Comparison of ENCODE assay signal across 11 cellular contexts in genomic region chr2:60710707-60711106, GRCh38. TPM values are rescaled to one million over a fixed set of nuclear protein-coding genes. Genes with fewer than 3 reads are reported as not detected.
DNase-seq lines count a peak whose midpoint lies in the region; ATAC-seq and TF ChIP-seq lines count a peak whose summit lies in the region.
"Had no signal": no experiment of that assay in that cellular context is flagged by ENCODE, and none has a peak within 500 bp of the region (broad histone marks: within the 10 kb centered on the region; RNA-seq: fewer than 3 reads in every experiment).

No MANE protein-coding gene starts in this region.

- H3K79me2 ChIP-seq in PC-9 (ENCODE audit: low read depth): no peaks in the 10 kb centered on the region
- H3K79me2 ChIP-seq in osteoblast (ENCODE audit: insufficient read depth, low read length): no peaks in the 10 kb centered on the region

- H2AFZ ChIP-seq in PC-9 (0 out of 2 replicates have a peak overlapping the region, but pooled peaks have one; percentile 10), osteoblast (ENCODE audit: low read length) (peak overlapping the region; percentile 72)

- H3K9me3 Mint-ChIP-seq in CD14-positive monocyte: peaks cover 1 to 7% (median 3%) of the 10 kb centered on the region in 7 donors

- no peak for ATAC-seq in HG03025 (IDR thresholded peaks at IDR 0.05; ENCODE audit: low FRiP score, unreplicated experiment)
- no peak for ATAC-seq in GM21619 (IDR thresholded peaks at IDR 0.05; ENCODE audit: unreplicated experiment)
- ATAC-seq in GM19395 (IDR thresholded peaks at IDR 0.05; ENCODE audit: unreplicated experiment): no peak

- H3K27me3 ChIP-seq in PC-9 (ENCODE audit: insufficient read depth, low read depth): no peaks in the 10 kb centered on the region
- H3K27me3 ChIP-seq in osteoblast (ENCODE audit: insufficient read depth, low read length): no peaks in the 10 kb centered on the region
- H3K27me3 ChIP-seq: BLaER1 treated with 17β-estradiol and CSF1 and Interleukin-3, amounts not matched to agents 10 nM and 100 nM; neutrophil had no signal

- TF ChIP-seq CTCF in CD14-positive monocyte (IDR thresholded peaks at IDR 0.05): no peak
- no peak for TF ChIP-seq CTCF in PC-9 (conservative IDR thresholded peaks at IDR 0.05)
- TF ChIP-seq CTCF in osteoblast (IDR thresholded peaks at IDR 0.05; ENCODE audit: extremely low read depth, low read depth, low read length): no peak

- H3K36me3 ChIP-seq in PC-9 (ENCODE audit: low read depth) (no peaks in the 10 kb centered on the region), osteoblast (ENCODE audit: insufficient read depth, low read length) (no peaks in the 10 kb centered on the region)
- H3K36me3 ChIP-seq: BLaER1 treated with 17β-estradiol and CSF1 and Interleukin-3, amounts not matched to agents 10 nM and 100 nM; neutrophil had no signal

- H3K27ac Mint-ChIP-seq in CD14-positive monocyte: peak overlapping the region; percentile 78 to 92 (median 84)

- POLR2A ChIA-PET in PC-9 (lab: Charles Lee; ENCODE audit: unreplicated experiment): no interaction called here

- H3K9me2 ChIP-seq in PC-9 (ENCODE audit: insufficient read depth): no peaks in the 10 kb centered on the region

- peaks cover 0 to 2% (median 0%) of the 10 kb centered on the region in 3 donors for H3K27me3 Mint-ChIP-seq in CD14-positive monocyte (ENCODE audit: low read depth in 3 of 3)

- no peaks in the 10 kb centered on the region for H3F3A ChIP-seq in PC-9 (ENCODE audit: insufficient read depth, low read depth)

- H4K20me1 ChIP-seq in PC-9 (ENCODE audit: insufficient read depth): no peaks in the 10 kb centered on the region
- no peaks in the 10 kb centered on the region for H4K20me1 ChIP-seq in osteoblast (ENCODE audit: insufficient read depth, low read length)
- H4K20me1 ChIP-seq: BLaER1 treated with 17β-estradiol and CSF1 and Interleukin-3, amounts not matched to agents 10 nM and 100 nM had no signal

- no peak overlapping the region for H3K4me3 ChIP-seq in PC-9
- no peak overlapping the region for H3K4me3 ChIP-seq in osteoblast (ENCODE audit: insufficient read depth, low read length)
- H3K4me3 ChIP-seq: BLaER1 treated with 17β-estradiol and CSF1 and Interleukin-3, amounts not matched to agents 10 nM and 100 nM had no signal

- H3K4me3 Mint-ChIP-seq in CD14-positive monocyte: no peak overlapping the region

- intact Hi-C loops in CD14-positive monocyte (cut with micrococcal nuclease): no loop called here
- intact Hi-C loops in PC-9 (cut with micrococcal nuclease; ENCODE audit: unreplicated experiment): no loop called here

- H3K9me3 ChIP-seq in PC-9 (ENCODE audit: insufficient read depth, low read depth) (no peaks in the 10 kb centered on the region), osteoblast (ENCODE audit: low read depth, low read length) (no peaks in the 10 kb centered on the region)
- H3K9me3 ChIP-seq: neutrophil had no signal

- no peak overlapping the region for H3K27ac ChIP-seq in PC-9
- no peak overlapping the region for H3K27ac ChIP-seq in osteoblast (ENCODE audit: low read depth, low read length)
- H3K27ac ChIP-seq: neutrophil had no signal

- no peaks in the 10 kb centered on the region for H3K4me1 ChIP-seq in PC-9 (replicated peaks; ENCODE audit: insufficient read depth)
- H3K4me1 ChIP-seq in osteoblast (ENCODE audit: insufficient read depth, low read length): peaks cover 23% of the 10 kb centered on the region

- BruUV-seq in PC-9 (replicated peaks; lab: Mats Ljungman, UMichigan): no TSS peak

- CTCF ChIA-PET in PC-9 (lab: Charles Lee): interaction anchor here (0.6 kb wide), 1 partner anchor 29 kb away, joined by 3 read pairs; no protein-coding TSS in a partner anchor

- H3K4me2 ChIP-seq in PC-9: no peak overlapping the region
- no peak overlapping the region for H3K4me2 ChIP-seq in osteoblast (ENCODE audit: insufficient read depth, low read length)

- DNase-seq in CD14-positive monocyte (ENCODE audit: low spot score) (peak; percentile 81), PC-9 (no peak), fibroblast of peridontal ligament (ENCODE audit: extremely low read depth) (peak; percentile 3), osteoblast (ENCODE audit: insufficient read length, low spot score, missing footprints) (peak; percentile 79), NCI-H69 (lab: John Stamatoyannopoulos, UW) (no peak)
- DNase-seq: central memory CD4-positive, alpha-beta T cell had no signal

- no peaks in the 10 kb centered on the region for H3K36me3 Mint-ChIP-seq in CD14-positive monocyte

- peaks cover 11% of the 10 kb centered on the region for H3K4me1 Mint-ChIP-seq in CD14-positive monocyte

RNA-seq across cellular contexts. Expression of gene PAPOLG, which starts 45.4 kb away (rescaled TPM):
- 1 to 10 TPM; 4.7 to 8.9 TPM for polyA plus RNA-seq in CD14-positive monocyte
- total RNA-seq in PC-9 (2021) (13.5 and 13.7 TPM in 2 replicates), osteoblast (17.7 and 19.9 TPM in 2 replicates)

Comparison
In these comparisons a context has a peak if more than half of its experiments do, and no peak if none do; other contexts are left out.
1. DNase-seq: peak in CD14-positive monocyte (single experiment), fibroblast of peridontal ligament (single experiment) and osteoblast (single experiment); none in PC-9 (0 of 2) and NCI-H69 (single experiment).